Comparison of ENCODE assay signal across 26 cellular contexts in the genomic region with DNA sequence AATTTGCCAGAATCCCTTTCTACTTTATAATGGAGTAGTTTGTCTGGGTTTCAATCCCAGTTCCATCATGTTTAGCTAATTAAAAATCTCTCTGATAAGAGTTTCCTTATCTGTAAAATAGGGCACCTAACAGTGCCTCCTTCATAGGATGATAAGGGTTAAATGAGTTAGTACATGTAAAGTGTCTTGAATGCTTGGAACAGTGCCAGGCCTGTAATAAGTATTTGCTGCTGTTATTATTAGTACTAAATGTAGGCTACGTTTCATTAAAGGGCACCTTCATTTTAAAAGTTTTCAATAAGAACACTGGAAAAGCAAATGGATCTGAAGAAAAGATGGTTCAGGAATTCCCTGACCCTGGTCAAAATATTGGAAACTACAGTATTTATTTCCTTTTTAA. TPM values are rescaled to one million over a fixed set of nuclear protein-coding genes. Genes with fewer than 3 reads are reported as not detected.
"Had no signal": no experiment of that assay in that cellular context is flagged by ENCODE, and none has a peak within 500 bp of the region (broad histone marks: within the 10 kb centered on the region; RNA-seq: fewer than 3 reads in every experiment).

No MANE protein-coding gene starts in this region.

- H3K36me3 ChIP-seq: left ventricle myocardium inferior, stomach, suprapubic skin, tibial nerve had no signal

- H3K27ac ChIP-seq: left ventricle myocardium inferior, stomach, suprapubic skin, tibial nerve had no signal

- H3K27me3 ChIP-seq: stomach, suprapubic skin, tibial nerve had no signal

- ATAC-seq: natural killer cell; stimulated activated memory B cell treated with anti-CD40 and anti-IgM and Interleukin-4, amounts not matched to agents 10 μg/mL and 1 μg/mL and 100 μg/mL, for 72 hours; WTC11 had no signal

- H3K9me3 ChIP-seq: left ventricle myocardium inferior, stomach, suprapubic skin, tibial nerve had no signal

- DNase-seq: activated CD4-positive, alpha-beta T cell treated with anti-CD3 and anti-CD28 coated beads, Interleukin-2, amount 50 U/mL, for 4 hours; activated CD8-positive, alpha-beta memory T cell treated with anti-CD3 and anti-CD28 coated beads, Interleukin-2, amount 50 U/mL, for 48 hours; activated naive CD4-positive, alpha-beta T cell treated with Interleukin-2 at 50 U/mL for 16 hours; activated naive CD8-positive, alpha-beta T cell treated with anti-CD3 and anti-CD28 coated beads for 36 hours; activated T-cell treated with anti-CD3 and anti-CD28 coated beads, Interleukin-2, amount 50 U/mL, for 48 hours; effector CD4-positive, alpha-beta T cell; kidney glomerular epithelial cell; left ventricle myocardium inferior; midbrain; natural killer cell; retina; stimulated activated CD4-positive, alpha-beta T cell treated with anti-CD3 and anti-CD28 coated beads, Interleukin-2, amount 100 ng/mL, for 24 hours; stomach; T-helper 9 cell had no signal

- H3K4me3 ChIP-seq: left ventricle myocardium inferior, stomach, suprapubic skin, tibial nerve had no signal

- H3K4me1 ChIP-seq: suprapubic skin, tibial nerve had no signal

RNA-seq across cellular contexts. Expression of a gene that starts 11.8 kb away (rescaled TPM):
- total RNA-seq: activated CD8-positive, alpha-beta memory T cell treated with anti-CD3 and anti-CD28 coated beads for 36 hours; activated naive CD8-positive, alpha-beta T cell treated with anti-CD3 and anti-CD28 coated beads for 36 hours; astrocyte; cerebellum; left ventricle myocardium inferior; natural killer cell; osteoblast; skeletal muscle tissue; T-helper 1 cell treated with Interleukin-12 subunit alpha and Interleukin-12 subunit beta and Interleukin-4 antibody, amounts not matched to agents 30 ng/mL and 1 ng/mL, for 36 hours; tibial nerve; urinary bladder; WTC11 had no signal
- polyA plus RNA-seq: esophagus, stomach had no signal
